Comparison of ENCODE assay signal across 25 cellular contexts in the genomic region with DNA sequence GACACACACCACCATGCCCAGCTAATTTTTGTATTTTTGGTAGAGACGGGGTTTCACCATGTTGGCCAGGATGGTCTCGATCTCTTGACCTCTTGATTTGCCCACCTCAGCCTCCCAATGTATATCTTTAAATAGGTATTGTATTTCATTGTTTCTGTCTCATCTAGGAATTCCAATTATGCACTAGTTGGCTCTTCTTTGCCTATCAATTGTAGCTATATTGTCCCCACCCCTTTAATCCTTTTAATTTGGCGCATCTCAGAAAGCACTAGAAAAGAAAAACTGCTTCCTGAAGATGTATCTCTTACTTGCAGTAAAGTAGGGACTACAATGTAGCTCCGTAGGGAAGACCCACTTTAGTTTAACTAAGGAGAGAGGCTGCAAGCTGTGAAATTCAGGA.
"Had no signal": no experiment of that assay in that cellular context is flagged by ENCODE, and none has a peak within 500 bp of the region (broad histone marks: within the 10 kb centered on the region; RNA-seq: fewer than 3 reads in every experiment).

No MANE protein-coding gene starts in this region.

- H3K27ac ChIP-seq: colonic mucosa, coronary artery, dorsolateral prefrontal cortex, epithelial cell of prostate, esophagus muscularis mucosa, esophagus squamous epithelium, foreskin keratinocyte, gastrocnemius medialis, gastroesophageal sphincter, heart left ventricle, heart right ventricle had no signal

- H3K36me3 ChIP-seq: colonic mucosa, gastrocnemius medialis, heart left ventricle had no signal

- H3K4me3 Mint-ChIP-seq: dendritic cell treated with granulocyte-macrophage colony-stimulating factor and Interleukin-4, amounts not matched to agents 40 ng/mL and 50 ng/mL, for 4 days; effector memory CD8-positive, alpha-beta T cell; endodermal cell had no signal

- H3K4me3 ChIP-seq: colonic mucosa, coronary artery, dorsolateral prefrontal cortex, esophagus muscularis mucosa, esophagus squamous epithelium, gastrocnemius medialis, gastroesophageal sphincter, heart left ventricle, heart right ventricle had no signal

- H3K4me1 ChIP-seq: colonic mucosa, esophagus muscularis mucosa, esophagus squamous epithelium, foreskin keratinocyte, gastrocnemius medialis, gastroesophageal sphincter had no signal

- H3K9me3 Mint-ChIP-seq: dendritic cell treated with granulocyte-macrophage colony-stimulating factor and Interleukin-4, amounts not matched to agents 40 ng/mL and 50 ng/mL, for 4 days; effector memory CD8-positive, alpha-beta T cell; endodermal cell had no signal

- H3K27ac Mint-ChIP-seq: dendritic cell treated with granulocyte-macrophage colony-stimulating factor and Interleukin-4, amounts not matched to agents 40 ng/mL and 50 ng/mL, for 4 days; effector memory CD8-positive, alpha-beta T cell; endodermal cell had no signal

- H3K27me3 ChIP-seq: colonic mucosa, dorsolateral prefrontal cortex, esophagus muscularis mucosa, esophagus squamous epithelium, foreskin keratinocyte, gastrocnemius medialis, gastroesophageal sphincter, heart left ventricle, heart right ventricle had no signal

- ATAC-seq: effector memory CD8-positive, alpha-beta T cell; esophagus mucosa; foreskin keratinocyte; gastrocnemius medialis; gastroesophageal sphincter; heart left ventricle; heart right ventricle had no signal

- H3K27me3 Mint-ChIP-seq: dendritic cell treated with granulocyte-macrophage colony-stimulating factor and Interleukin-4, amounts not matched to agents 40 ng/mL and 50 ng/mL, for 4 days; effector memory CD8-positive, alpha-beta T cell had no signal

- DNase-seq: colonic mucosa; cortex of kidney; dermis blood vessel endothelial cell; dorsolateral prefrontal cortex; effector CD4-positive, alpha-beta T cell; effector CD8-positive, alpha-beta T cell; effector memory CD4-positive, alpha-beta T cell; effector memory CD8-positive, alpha-beta T cell; endodermal cell; erythroblast; esophagus squamous epithelium; foreskin fibroblast; foreskin keratinocyte; foreskin melanocyte; gastrocnemius medialis; glutamatergic neuron; head of caudate nucleus; heart left ventricle; heart right ventricle had no signal

- H3K9me3 ChIP-seq: colonic mucosa, esophagus muscularis mucosa, esophagus squamous epithelium, gastrocnemius medialis, gastroesophageal sphincter, heart left ventricle, heart right ventricle had no signal
